27 cellular contexts compared by ENCODE assay signal in genomic region chr3:132904-133303, GRCh38.
"Had no signal": no experiment of that assay in that cellular context is flagged by ENCODE, and none has a peak within 500 bp of the region (broad histone marks: within the 10 kb centered on the region; RNA-seq: fewer than 3 reads in every experiment).

No MANE protein-coding gene starts in this region.

- H3K4me3 Mint-ChIP-seq: endodermal cell, mesothelial cell of epicardium had no signal

- H3K36me3 ChIP-seq: esophagus squamous epithelium, gastrocnemius medialis, heart right ventricle, left ventricle myocardium inferior, lower lobe of right lung had no signal

- H3K9me3 Mint-ChIP-seq: endodermal cell, mesothelial cell of epicardium had no signal

- H3K9me3 ChIP-seq: esophagus squamous epithelium, gastrocnemius medialis, heart right ventricle, left ventricle myocardium inferior, lower lobe of right lung, mucosa of descending colon had no signal

- ATAC-seq: esophagus mucosa, gastrocnemius medialis, left cardiac atrium, lower lobe of right lung, mucosa of descending colon had no signal

- H3K27me3 ChIP-seq: dorsolateral prefrontal cortex, esophagus squamous epithelium, gastrocnemius medialis, heart right ventricle had no signal

- H3K4me1 Mint-ChIP-seq: endodermal cell, mesothelial cell of epicardium had no signal

- H3K36me3 Mint-ChIP-seq: mesothelial cell of epicardium had no signal

- H3K27ac Mint-ChIP-seq: endodermal cell, mesothelial cell of epicardium had no signal

- DNase-seq: dermis blood vessel endothelial cell; dorsolateral prefrontal cortex; effector CD4-positive, alpha-beta T cell; effector memory CD4-positive, alpha-beta T cell; endodermal cell; erythroblast; esophagus squamous epithelium; foreskin fibroblast; foreskin melanocyte; gastrocnemius medialis; glutamatergic neuron; head of caudate nucleus; heart right ventricle; hippocampal formation; left cardiac atrium; left ventricle myocardium inferior; lower lobe of right lung; mesenchymal stem cell; mucosa of descending colon had no signal

- H3K4me3 ChIP-seq: coronary artery, dorsolateral prefrontal cortex, esophagus squamous epithelium, gastrocnemius medialis, heart right ventricle, left ventricle myocardium inferior, lower lobe of right lung, mucosa of descending colon had no signal

- H3K27ac ChIP-seq: coronary artery, dorsolateral prefrontal cortex, epithelial cell of prostate, esophagus squamous epithelium, gastrocnemius medialis, heart right ventricle, lower lobe of right lung had no signal

- H3K4me1 ChIP-seq: esophagus squamous epithelium, lower lobe of right lung had no signal

- FAIRE-seq: colon, endometrium, islet of Langerhans, keratinocyte had no signal
